In the genomic region with DNA sequence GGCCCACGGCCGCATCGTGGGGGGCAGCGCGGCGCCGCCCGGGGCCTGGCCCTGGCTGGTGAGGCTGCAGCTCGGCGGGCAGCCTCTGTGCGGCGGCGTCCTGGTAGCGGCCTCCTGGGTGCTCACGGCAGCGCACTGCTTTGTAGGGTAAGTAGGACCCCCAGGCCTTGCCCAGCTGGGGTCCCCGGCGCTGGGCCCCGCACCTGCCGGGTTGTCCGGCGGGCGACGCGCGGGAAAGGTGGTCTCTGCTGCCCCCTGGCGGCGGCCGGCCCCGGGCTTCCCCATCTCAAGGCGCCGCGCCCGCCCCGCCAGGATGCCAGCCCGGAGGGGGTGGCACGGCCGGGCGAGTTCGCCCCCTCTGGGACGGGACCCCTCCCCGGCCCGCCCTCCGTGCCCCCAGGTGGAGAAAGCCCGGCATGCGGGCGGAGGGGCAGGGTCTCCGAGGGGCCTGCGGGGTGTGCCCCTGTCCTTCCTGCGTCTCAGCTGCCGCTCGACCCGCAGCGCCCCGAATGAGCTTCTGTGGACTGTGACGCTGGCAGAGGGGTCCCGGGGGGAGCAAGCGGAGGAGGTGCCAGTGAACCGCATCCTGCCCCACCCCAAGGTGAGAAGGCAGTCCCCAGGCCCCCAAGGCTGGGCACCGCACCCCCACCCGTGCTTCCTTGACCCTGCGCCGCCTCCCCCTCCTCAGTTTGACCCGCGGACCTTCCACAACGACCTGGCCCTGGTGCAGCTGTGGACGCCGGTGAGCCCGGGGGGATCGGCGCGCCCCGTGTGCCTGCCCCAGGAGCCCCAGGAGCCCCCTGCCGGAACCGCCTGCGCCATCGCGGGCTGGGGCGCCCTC, we compare ENCODE assay signal across 9 cellular contexts. TPM values are rescaled to one million over a fixed set of nuclear protein-coding genes. Genes with fewer than 3 reads are reported as not detected.
DNase-seq lines count a peak whose midpoint lies in the region; ATAC-seq and TF ChIP-seq lines count a peak whose summit lies in the region.
"Had no signal": no experiment of that assay in that cellular context is flagged by ENCODE, and none has a peak within 500 bp of the region (broad histone marks: within the 10 kb centered on the region; RNA-seq: fewer than 3 reads in every experiment).

No MANE protein-coding gene starts in this region.

- peak overlapping the region; percentile 40; the same call in 1 of the 2 replicates for H3K4me3 ChIP-seq in HUES6 (ENCODE audit: low read depth, low read length)

- no TSS peak for BruUV-seq in Calu3 (replicated peaks; lab: Mats Ljungman, UMichigan)

- H3K27me3 Mint-ChIP-seq in Calu3 (ENCODE audit: unreplicated experiment) (peaks cover 91% of the 10 kb centered on the region), natural killer cell (ENCODE audit: low read depth in 2 of 2) (peaks cover 12 to 30% of the 10 kb centered on the region in 2 donors)
- H3K27me3 Mint-ChIP-seq in effector memory CD8-positive, alpha-beta T cell, result peaks cover 51 to 82% of the 10 kb centered on the region in 2 donors

- peaks cover 71% of the 10 kb centered on the region for H3K27me3 ChIP-seq in HUES6 (ENCODE audit: control insufficient read depth, insufficient read depth, low read length)

- intact Hi-C loops in Calu3 (cut with micrococcal nuclease; ENCODE audit: unreplicated experiment) (loop anchor here (5.0 kb wide), 2 partner anchors 70 to 615 kb away; no protein-coding TSS in a partner anchor), natural killer cell (cut with micrococcal nuclease) (no loop called here)

- ATAC-seq in effector memory CD8-positive, alpha-beta T cell (replicated peaks), result peak; percentile 82
- ATAC-seq in natural killer cell (peak; percentile 65 to 90 (median 89)), GM19467 (IDR thresholded peaks at IDR 0.05; ENCODE audit: unreplicated experiment) (no peak), HG02798 (IDR thresholded peaks at IDR 0.05; ENCODE audit: poor library complexity, unreplicated experiment) (no peak)
- ATAC-seq in stimulated activated naive CD8-positive, alpha-beta T cell treated with anti-CD3 and anti-CD28 coated beads, Interleukin-15, Interleukin-2, amounts not matched to agents 100 U/mL and 50 U/mL, for 24 hours, result peak; percentile 40

- H3K4me1 Mint-ChIP-seq in Calu3 (ENCODE audit: low read depth, unreplicated experiment) (no peaks in the 10 kb centered on the region), natural killer cell (peaks cover 0 to 4% of the 10 kb centered on the region in 2 donors)
- H3K4me1 Mint-ChIP-seq in effector memory CD8-positive, alpha-beta T cell (ENCODE audit: low read depth in 2 of 2), result peaks cover 4 to 10% of the 10 kb centered on the region in 2 donors

- H3K9me3 ChIP-seq in HUES6 (ENCODE audit: control insufficient read depth, insufficient read depth, low read depth, low read length), result no peaks in the 10 kb centered on the region

- DNase-seq in Calu3 (peak; percentile 80), natural killer cell (peak; percentile 71)
- peak; percentile 73 to 76 for DNase-seq in activated CD4-positive, alpha-beta T cell treated with anti-CD3 and anti-CD28 coated beads, Interleukin-2, amount 50 U/mL, for 48 hours
- DNase-seq in effector memory CD8-positive, alpha-beta T cell, result peak; percentile 61 to 68 (median 64)
- DNase-seq in stimulated activated naive CD8-positive, alpha-beta T cell treated with anti-CD3 and anti-CD28 coated beads, Interleukin-15, Interleukin-2, amounts not matched to agents 100 U/mL and 50 U/mL, for 24 hours, result peak; percentile 84

- H3K36me3 Mint-ChIP-seq in Calu3 (ENCODE audit: insufficient read depth, unreplicated experiment) (peaks cover 5% of the 10 kb centered on the region), natural killer cell (no peaks in the 10 kb centered on the region)
- H3K36me3 Mint-ChIP-seq in effector memory CD8-positive, alpha-beta T cell (ENCODE audit: insufficient read depth), result peaks cover 7% of the 10 kb centered on the region

- H3K4me1 ChIP-seq in HUES6 (ENCODE audit: control insufficient read depth, insufficient read depth, low read length), result peaks cover 16% of the 10 kb centered on the region

- H3K4me3 Mint-ChIP-seq in Calu3 (ENCODE audit: low read depth, unreplicated experiment) (no peak overlapping the region), natural killer cell (no peak overlapping the region)
- H3K4me3 Mint-ChIP-seq in effector memory CD8-positive, alpha-beta T cell, result peak overlapping the region; percentile 37 to 51

- H3K27ac Mint-ChIP-seq in Calu3 (ENCODE audit: unreplicated experiment), result no peak overlapping the region
- no peak overlapping the region for H3K27ac Mint-ChIP-seq in effector memory CD8-positive, alpha-beta T cell
- no peak overlapping the region for H3K27ac Mint-ChIP-seq in natural killer cell

- H3K27ac ChIP-seq in HUES6 (ENCODE audit: low read depth, low read length), result no peak overlapping the region

- H3K9me3 Mint-ChIP-seq in Calu3 (ENCODE audit: low read depth, unreplicated experiment), result no peaks in the 10 kb centered on the region
- no peaks in the 10 kb centered on the region for H3K9me3 Mint-ChIP-seq in effector memory CD8-positive, alpha-beta T cell
- H3K9me3 Mint-ChIP-seq in natural killer cell, result no peaks in the 10 kb centered on the region

- TF ChIP-seq CTCF in Calu3 (IDR thresholded peaks at IDR 0.05; ENCODE audit: unreplicated experiment) (peak; percentile 88), natural killer cell (IDR thresholded peaks at IDR 0.05) (peak; percentile 94)

- H3K9ac ChIP-seq in HUES6 (ENCODE audit: low read length), result no peak overlapping the region

- CTCF ChIA-PET in Calu3 (lab: Charles Lee), result interaction anchor here (0.9 to 2.8 kb wide), 2 partner anchors 76 to 78 kb away, joined by 3 to 9 read pairs; no protein-coding TSS in a partner anchor

- no peaks in the 10 kb centered on the region for H3K36me3 ChIP-seq in HUES6 (ENCODE audit: control insufficient read depth, insufficient read depth, low read length)

RNA-seq across cellular contexts. Expression of a gene that starts 2.0 kb away (rescaled TPM):
- total RNA-seq in Calu3 (2022) (not detected in 2 replicates), natural killer cell (not detected)
- total RNA-seq: RPMI7951 had no signal

RNA-seq across cellular contexts. Expression of a gene that starts 3.7 kb away (rescaled TPM):
- not detected in 2 replicates for total RNA-seq in Calu3 (2022)
- total RNA-seq in natural killer cell, result not detected
- total RNA-seq: RPMI7951 had no signal

RNA-seq across cellular contexts. Expression of a gene that starts 17.3 kb away (rescaled TPM):
- not detected in 2 replicates for total RNA-seq in Calu3 (2022)
- not detected for total RNA-seq in natural killer cell
- total RNA-seq: RPMI7951 had no signal

RNA-seq across cellular contexts. Expression of a gene that starts 28.1 kb away (rescaled TPM):
- total RNA-seq in Calu3 (2022) (14.9 and 15.5 TPM in 2 replicates), natural killer cell (10 to 100 TPM; 10.6 to 13.2 (median 12.4) TPM)

RNA-seq across cellular contexts. Expression of a gene that starts 28.3 kb away (rescaled TPM):
- 67.4 and 76.6 TPM in 2 replicates for total RNA-seq in Calu3 (2022)
- 10 to 100 TPM; 62.2 to 67.6 (median 63.5) TPM for total RNA-seq in natural killer cell

Comparison
In these comparisons a context has a peak if more than half of its experiments do, and no peak if none do; other contexts are left out.
1. H3K4me3 Mint-ChIP-seq: peak in effector memory CD8-positive, alpha-beta T cell (2 of 2); none in Calu3 (single experiment) and natural killer cell (single experiment).
2. ATAC-seq: peak in effector memory CD8-positive, alpha-beta T cell (single experiment), natural killer cell (3 of 3) and stimulated activated naive CD8-positive, alpha-beta T cell treated with anti-CD3 and anti-CD28 coated beads, Interleukin-15, Interleukin-2, amounts not matched to agents 100 U/mL and 50 U/mL, for 24 hours (single experiment); none in GM19467 (single experiment) and HG02798 (single experiment).
3. Peak in every context shown above with its lines, with median percentiles within 50 percentile points of each other: DNase-seq.